ENCODE assay signal across 8 cellular contexts in genomic region chr2:216694201-216694825, GRCh38. TPM values are rescaled to one million over a fixed set of nuclear protein-coding genes. Genes with fewer than 3 reads are reported as not detected.
DNase-seq lines count a peak whose midpoint lies in the region; ATAC-seq and TF ChIP-seq lines count a peak whose summit lies in the region.

No MANE protein-coding gene starts in this region.

- H3K36me3 ChIP-seq in ES-I3 (ENCODE audit: insufficient read depth, low read length) (no peaks in the 10 kb centered on the region), heart left ventricle (peaks cover 0 to 9% (median 0%) of the 10 kb centered on the region in 9 donors)

- H3K4me3 ChIP-seq in heart left ventricle: peak overlapping the region; percentile 53 to 80 (median 63)

- peaks cover 30% of the 10 kb centered on the region for H3K27me3 Mint-ChIP-seq in activated naive CD8-positive, alpha-beta T cell treated with anti-CD3 and anti-CD28 coated beads, Interleukin-2, amount 10 ng/mL, durations not matched to agents 7 days and 5 days

- H3K9me3 ChIP-seq in ES-I3 (ENCODE audit: control insufficient read depth, insufficient read depth, low read length) (no peaks in the 10 kb centered on the region), heart left ventricle (no peaks in the 10 kb centered on the region)

- peak in 1 of 12 donors; percentile 7 for TF ChIP-seq CTCF in heart left ventricle (IDR thresholded peaks at IDR 0.05)

- no peaks in the 10 kb centered on the region for H3K36me3 Mint-ChIP-seq in activated naive CD8-positive, alpha-beta T cell treated with anti-CD3 and anti-CD28 coated beads, Interleukin-2, amount 10 ng/mL, durations not matched to agents 7 days and 5 days

- H3K4me1 ChIP-seq in ES-I3 (ENCODE audit: insufficient read depth, low read length): peaks cover 16% of the 10 kb centered on the region; the same call in 1 of the 2 replicates
- peaks cover 0 to 62% (median 33%) of the 10 kb centered on the region in 12 donors for H3K4me1 ChIP-seq in heart left ventricle

- H3K9me3 Mint-ChIP-seq in activated naive CD8-positive, alpha-beta T cell treated with anti-CD3 and anti-CD28 coated beads, Interleukin-2, amount 10 ng/mL, durations not matched to agents 7 days and 5 days: no peaks in the 10 kb centered on the region

- H3K9ac ChIP-seq in ES-I3 (ENCODE audit: low read depth, low read length): peak overlapping the region; percentile 59

- POLR2A ChIA-PET in activated naive CD8-positive, alpha-beta T cell treated with anti-CD3 and anti-CD28 coated beads, Interleukin-2, amount 10 ng/mL, durations not matched to agents 7 days and 5 days (lab: Charles Lee): interaction anchor here (0.6 to 1.1 kb wide), 4 partner anchors 88 to 743 kb away, joined by 3 to 6 read pairs (median 4); no protein-coding TSS in a partner anchor

- no peak for TF ChIP-seq POLR2A in heart left ventricle (IDR thresholded peaks at IDR 0.05)

- 1% methylated on average over 27 to 56 of the region's 56 CpGs for WGBS in heart left ventricle, 4 donors

- H3K4me3 Mint-ChIP-seq in activated naive CD8-positive, alpha-beta T cell treated with anti-CD3 and anti-CD28 coated beads, Interleukin-2, amount 10 ng/mL, durations not matched to agents 7 days and 5 days: peak overlapping the region; percentile 88

- intact Hi-C loops in heart left ventricle (cut with DNase I): loop anchor here in 8 of 10 donors (5.0 to 10.0 kb wide), 10 partner anchors 160 to 1023 kb away; no protein-coding TSS in a partner anchor

- H3K27me3 ChIP-seq in heart left ventricle: peaks cover 0 to 62% (median 0%) of the 10 kb centered on the region in 9 donors

- H3K4me1 Mint-ChIP-seq in activated naive CD8-positive, alpha-beta T cell treated with anti-CD3 and anti-CD28 coated beads, Interleukin-2, amount 10 ng/mL, durations not matched to agents 7 days and 5 days: peaks cover 27% of the 10 kb centered on the region

- peak overlapping the region; percentile 59 to 93 (median 88) for H3K27ac ChIP-seq in heart left ventricle

- H3K27ac Mint-ChIP-seq in activated naive CD8-positive, alpha-beta T cell treated with anti-CD3 and anti-CD28 coated beads, Interleukin-2, amount 10 ng/mL, durations not matched to agents 7 days and 5 days: peak overlapping the region; percentile 14

- peak; percentile 42 for ATAC-seq in activated naive CD8-positive, alpha-beta T cell treated with anti-CD3 and anti-CD28 coated beads, Interleukin-2, amount 10 ng/mL, durations not matched to agents 7 days and 5 days (ENCODE audit: low read depth)
- ATAC-seq in heart left ventricle (peak in 3 of 4 donors; percentile 7 to 16 (median 8)), GM21423 (IDR thresholded peaks at IDR 0.05; ENCODE audit: unreplicated experiment) (no peak), GM21447 (IDR thresholded peaks at IDR 0.05; ENCODE audit: unreplicated experiment) (no peak)

- DNase-seq in NCI-H2227 treated with DMSO at 0.1 percent for 48 hours (lab: John Stamatoyannopoulos, UW): peak; percentile 72
- DNase-seq in activated naive CD8-positive, alpha-beta T cell treated with anti-CD3 and anti-CD28 coated beads, Interleukin-2, amount 10 ng/mL, durations not matched to agents 7 days and 5 days: peak; percentile 71
- DNase-seq in heart left ventricle: peak; percentile 53 to 82 (median 65)
- peak; percentile 14 for DNase-seq in pons (ENCODE audit: low spot score)
- DNase-seq in AML-193 (lab: John Stamatoyannopoulos, UW): no peak

RNA-seq across cellular contexts. Expression of gene IGFBP5, which starts 1.0 kb away (rescaled TPM):
- under 1 TPM; 0.08 to 0.14 TPM for total RNA-seq in activated naive CD8-positive, alpha-beta T cell treated with anti-CD3 and anti-CD28 coated beads, Interleukin-2, amount 10 ng/mL, durations not matched to agents 7 days and 5 days
- total RNA-seq in heart left ventricle: 100 to 1,000 TPM in 8 of 9 donors, 10 to 100 TPM in 1; 83.1 to 441 (median 157) TPM
- polyA plus RNA-seq in heart left ventricle: 100 to 1,000 TPM in 1 of 2 donors, 10 to 100 TPM in 1; 58.2 to 108 TPM

Comparison
In these comparisons a context has a peak if more than half of its experiments do, and no peak if none do; other contexts are left out.
1. DNase-seq: peak in NCI-H2227 treated with DMSO at 0.1 percent for 48 hours (single experiment), activated naive CD8-positive, alpha-beta T cell treated with anti-CD3 and anti-CD28 coated beads, Interleukin-2, amount 10 ng/mL, durations not matched to agents 7 days and 5 days (single experiment), heart left ventricle (5 of 5) and pons (single experiment); none in AML-193 (0 of 2).
2. ATAC-seq: peak in activated naive CD8-positive, alpha-beta T cell treated with anti-CD3 and anti-CD28 coated beads, Interleukin-2, amount 10 ng/mL, durations not matched to agents 7 days and 5 days (single experiment) and heart left ventricle (3 of 4); none in GM21423 (single experiment) and GM21447 (single experiment).
3. RNA of gene IGFBP5, which starts 1.0 kb away (total RNA-seq): 83.1 to 441 TPM in heart left ventricle; 0.08 to 0.14 TPM in activated naive CD8-positive, alpha-beta T cell treated with anti-CD3 and anti-CD28 coated beads, Interleukin-2, amount 10 ng/mL, durations not matched to agents 7 days and 5 days; every median in the first group is over 10 times any median in the second.